Comparison of ENCODE assay signal across 2 cellular contexts in the genomic region with DNA sequence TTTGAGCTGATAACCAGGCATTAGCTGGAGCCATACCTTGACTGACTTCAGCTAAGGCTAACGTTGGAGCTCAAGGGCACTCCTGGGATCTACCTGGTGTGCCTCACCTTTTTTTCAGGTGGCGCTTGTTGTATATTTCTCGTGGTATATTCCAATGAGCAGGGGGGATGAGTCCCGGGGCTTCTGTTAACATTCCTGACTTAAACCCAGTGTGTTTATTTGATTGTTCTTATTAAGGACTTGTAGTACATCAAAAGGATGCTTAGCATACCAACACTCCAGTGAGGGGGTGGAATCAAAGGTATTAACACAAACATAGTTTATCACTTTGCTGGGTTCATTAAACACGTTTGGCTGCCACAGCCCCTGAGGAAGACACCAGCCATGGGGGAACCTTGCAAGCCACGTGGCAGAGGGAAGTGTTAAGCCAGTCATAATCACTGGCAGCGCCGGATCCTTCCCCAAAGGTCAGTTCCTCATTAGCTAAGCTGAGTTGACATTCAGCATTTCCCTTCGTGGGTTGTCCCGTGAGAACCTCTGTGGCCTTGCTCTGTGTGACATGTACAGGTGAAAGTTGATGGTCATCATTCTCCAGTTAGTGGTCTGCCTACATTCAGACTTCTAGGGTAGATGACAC.
TF ChIP-seq lines count a peak whose summit lies in the region.

No MANE protein-coding gene starts in this region.

TF ChIP-seq in IMR-90, 13 proteins besides CTCF, POLR2A, EP300 and RAD21:
- TF ChIP-seq ELK1 (IDR thresholded peaks at IDR 0.05; ENCODE audit: borderline replicate concordance, low read depth, low read length) = no peak
- TF ChIP-seq FOS (IDR thresholded peaks at IDR 0.05; ENCODE audit: low read depth, low read length) = no peak
- TF ChIP-seq MAFK (IDR thresholded peaks at IDR 0.05; ENCODE audit: low read depth, low read length) = no peak
- TF ChIP-seq RFX5 (IDR thresholded peaks at IDR 0.05; ENCODE audit: low read depth, low read length) = no peak
- TF ChIP-seq MXI1 (IDR thresholded peaks at IDR 0.05; ENCODE audit: borderline replicate concordance, low read depth, low read length) = no peak
- TF ChIP-seq MAZ (IDR thresholded peaks at IDR 0.05; ENCODE audit: borderline replicate concordance, low read depth, low read length) = no peak

TF ChIP-seq in K562, 482 proteins besides CTCF, POLR2A, EP300 and RAD21:
- TF ChIP-seq SPI1 (IDR thresholded peaks at IDR 0.05; ENCODE audit: borderline replicate concordance, low read depth, low read length) = peak; percentile 41; the same call in 1 of the 2 replicates
- TF ChIP-seq, protein P1, sequence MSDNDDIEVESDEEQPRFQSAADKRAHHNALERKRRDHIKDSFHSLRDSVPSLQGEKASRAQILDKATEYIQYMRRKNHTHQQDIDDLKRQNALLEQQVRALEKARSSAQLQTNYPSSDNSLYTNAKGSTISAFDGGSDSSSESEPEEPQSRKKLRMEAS (CRISPR knock-in tag; IDR thresholded peaks at IDR 0.05) = peak; percentile 60; the same call in 1 of the 2 replicates
- TF ChIP-seq, protein P2, sequence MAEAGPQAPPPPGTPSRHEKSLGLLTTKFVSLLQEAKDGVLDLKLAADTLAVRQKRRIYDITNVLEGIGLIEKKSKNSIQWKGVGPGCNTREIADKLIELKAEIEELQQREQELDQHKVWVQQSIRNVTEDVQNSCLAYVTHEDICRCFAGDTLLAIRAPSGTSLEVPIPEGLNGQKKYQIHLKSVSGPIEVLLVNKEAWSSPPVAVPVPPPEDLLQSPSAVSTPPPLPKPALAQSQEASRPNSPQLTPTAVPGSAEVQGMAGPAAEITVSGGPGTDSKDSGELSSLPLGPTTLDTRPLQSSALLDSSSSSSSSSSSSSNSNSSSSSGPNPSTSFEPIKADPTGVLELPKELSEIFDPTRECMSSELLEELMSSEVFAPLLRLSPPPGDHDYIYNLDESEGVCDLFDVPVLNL (CRISPR knock-in tag; IDR thresholded peaks at IDR 0.05; ENCODE audit: low read depth) = no peak
